8 cellular contexts compared by ENCODE assay signal in genomic region chr15:94231728-94232086, GRCh38. TPM values are rescaled to one million over a fixed set of nuclear protein-coding genes. Genes with fewer than 3 reads are reported as not detected.
DNase-seq lines count a peak whose midpoint lies in the region; ATAC-seq, FAIRE-seq and TF ChIP-seq lines count a peak whose summit lies in the region.

No MANE protein-coding gene starts in this region.

- FAIRE-seq in urothelium cell line (lab: Jason Lieb, UNC) (no peak), GM12892 (lab: Jason Lieb, UNC) (no peak)

- peak overlapping the region; percentile 59 for H3K9ac ChIP-seq in GM23248

- no peaks in the 10 kb centered on the region for H4K20me1 ChIP-seq in GM23248 (ENCODE audit: insufficient read depth)

- H3K9me3 Mint-ChIP-seq in brain: no peaks in the 10 kb centered on the region

- no peak for TF ChIP-seq EP300 in transverse colon (IDR thresholded peaks at IDR 0.05; ENCODE audit: low read depth)

- H3K27me3 ChIP-seq in GM23248 (replicated peaks; ENCODE audit: insufficient read depth) (0 out of 2 replicates have a peak, but pooled peaks cover 3% of the 10 kb centered on the region), MG63 (no peaks in the 10 kb centered on the region), left lung (peaks cover 0 to 22% of the 10 kb centered on the region in 2 donors), transverse colon (no peaks in the 10 kb centered on the region)

- in situ Hi-C loops in GM23248 (cut with MboI): no loop called here
- in situ Hi-C loops in transverse colon (cut with MboI; ENCODE audit: low pct_ligation_motif_present in 1 of 4, low pct_unique_long_range_greater_than_20kb in 1 of 4, low sequenced_read_pairs in 3 of 4): no loop called here

- WGBS in GM23248 (ENCODE audit: low coverage in 1 of 2, low lambda C conversion rate in 2 of 2, missing lambda C conversion rate in 2 of 2), 2 experiments: 2 to 3% methylated on average over 15 of the region's 15 CpGs
- WGBS in transverse colon (ENCODE audit: low coverage in 1 of 2), 2 donors: 3 to 9% methylated on average over 4 to 15 of the region's 15 CpGs

- H3K36me3 ChIP-seq in GM23248 (ENCODE audit: low read depth): no peaks in the 10 kb centered on the region
- H3K36me3 ChIP-seq in MG63: no peaks in the 10 kb centered on the region
- H3K36me3 ChIP-seq in left lung: no peaks in the 10 kb centered on the region
- H3K36me3 ChIP-seq in transverse colon: no peaks in the 10 kb centered on the region

- intact Hi-C loops in left lung (cut with DNase I) (no loop called here), transverse colon (cut with DNase I; ENCODE audit: low total_unique reads) (loop anchor here (1.0 kb wide), 1 partner anchor 37 kb away; no protein-coding TSS in a partner anchor)

- no peak for TF ChIP-seq POLR2A in transverse colon (IDR thresholded peaks at IDR 0.05)
- no peak for TF ChIP-seq POLR2A in GM12892 (IDR thresholded peaks at IDR 0.05; ENCODE audit: low read depth, low read length)

- H3K4me1 ChIP-seq in GM23248 (ENCODE audit: insufficient read depth) (no peaks in the 10 kb centered on the region), left lung (peaks cover 0 to 67% of the 10 kb centered on the region in 2 donors), transverse colon (peaks cover 0 to 53% (median 29%) of the 10 kb centered on the region in 4 donors)

- CTCF ChIA-PET in GM10248 (lab: Yijun Ruan, JAX): interaction anchor here (1.3 to 2.9 kb wide), 3 partner anchors 9 to 92 kb away, joined by 4 to 11 read pairs (median 9); no protein-coding TSS in a partner anchor

- H3F3A ChIP-seq in GM23248 (ENCODE audit: insufficient read depth): no peaks in the 10 kb centered on the region

- H3K9me2 ChIP-seq in GM23248 (ENCODE audit: insufficient read depth): no peaks in the 10 kb centered on the region

- H3K36me3 Mint-ChIP-seq in brain: no peaks in the 10 kb centered on the region

- peak overlapping the region; percentile 93 for H3K4me2 ChIP-seq in GM23248 (ENCODE audit: unreplicated experiment)

- no peaks in the 10 kb centered on the region for H3K9me3 ChIP-seq in GM23248 (ENCODE audit: low read depth)
- no peaks in the 10 kb centered on the region for H3K9me3 ChIP-seq in MG63
- no peaks in the 10 kb centered on the region for H3K9me3 ChIP-seq in left lung
- H3K9me3 ChIP-seq in transverse colon: no peaks in the 10 kb centered on the region

- TF ChIP-seq CTCF in GM10248 (IDR thresholded peaks at IDR 0.05; ENCODE audit: control extremely low read depth, extremely low read depth, low read depth, missing control alignments) (no peak), brain (conservative IDR thresholded peaks at IDR 0.05) (no peak), left lung (IDR thresholded peaks at IDR 0.05) (no peak), transverse colon (IDR thresholded peaks at IDR 0.05) (no peak)

- H3K27ac ChIP-seq in GM23248 (no peak overlapping the region), left lung (peak overlapping the region; percentile 88 to 95), transverse colon (peak overlapping the region; percentile 88 to 94 (median 90))

- peak overlapping the region; percentile 62 to 86 (median 78) for H3K4me3 Mint-ChIP-seq in brain

- peaks cover 18% of the 10 kb centered on the region for H3K4me1 Mint-ChIP-seq in brain

- H2AFZ ChIP-seq in GM23248: peak overlapping the region; percentile 90

- H3K27me3 Mint-ChIP-seq in brain: peaks cover 68% of the 10 kb centered on the region

- no peaks in the 10 kb centered on the region for H3K79me2 ChIP-seq in GM23248 (ENCODE audit: insufficient read depth)

- POLR2A ChIA-PET in GM10248 (lab: Yijun Ruan, JAX): no interaction called here

- H3K4me3 ChIP-seq in GM23248: peak overlapping the region; percentile 73
- peak overlapping the region; percentile 63 for H3K4me3 ChIP-seq in MG63
- H3K4me3 ChIP-seq in left lung: peak overlapping the region; percentile 60 to 68
- peak overlapping the region; percentile 34 to 81 (median 67) for H3K4me3 ChIP-seq in transverse colon

- H3K27ac Mint-ChIP-seq in brain: no peak overlapping the region

- peak; percentile 21 for ATAC-seq in left lung

- DNase-seq in GM10248 (ENCODE audit: extremely low spot score): peak; percentile 24
- peak; percentile 11 for DNase-seq in GM23248
- DNase-seq in MG63: peak; percentile 25
- peak in 1 of 2 donors; percentile 49 for DNase-seq in left lung
- DNase-seq in transverse colon: peak; percentile 49
- DNase-seq in urothelium cell line (ENCODE audit: low spot score): no peak
- no peak for DNase-seq in GM12892 (ENCODE audit: insufficient read length)

RNA-seq across cellular contexts. Expression of gene MCTP2, which starts 0.3 kb away (rescaled TPM):
- total RNA-seq in GM23248 (2014; rRNA removed; shearing (Covaris generic)): 0.97 and 1.8 TPM in 2 replicates
- polyA plus RNA-seq in GM23248 (2016; fragmentation: Nextera tagmentation; extraction: Ambion mirVana) (0.67 and 0.70 TPM in 2 replicates), brain (ENCODE audit: insufficient read depth, low read depth, low replicate concordance) (1.5 TPM)
- total RNA-seq in MG63 (2014; rRNA removed; shearing (Covaris generic); ENCODE audit: low replicate concordance): 2.6 and 10.1 TPM in 2 replicates
- total RNA-seq in left lung (10 to 100 TPM; 33.2 to 38.8 TPM), transverse colon (100 to 1,000 TPM; 108 to 409 (median 144) TPM)
- polyA plus RNA-seq in GM12892 (2012; ENCODE audit: missing spikeins): 0.32 TPM

Comparison
In these comparisons a context has a peak if more than half of its experiments do, and no peak if none do; other contexts are left out.
1. DNase-seq: peak in GM10248 (single experiment), GM23248 (single experiment), MG63 (single experiment) and transverse colon (single experiment); none in urothelium cell line (single experiment) and GM12892 (single experiment).
2. Peak in every context shown above with its lines, with median percentiles within 50 percentile points of each other: H3K4me3 ChIP-seq.